ENCODE assay signal across 26 cellular contexts in genomic region chr12:129641916-129642315, GRCh38.
"Had no signal": no experiment of that assay in that cellular context is flagged by ENCODE, and none has a peak within 500 bp of the region (broad histone marks: within the 10 kb centered on the region; RNA-seq: fewer than 3 reads in every experiment).

No MANE protein-coding gene starts in this region.

- ATAC-seq: right lobe of liver; stimulated activated naive B cell treated with anti-CD40 and anti-IgM and Interleukin-4, amounts not matched to agents 10 μg/mL and 1 μg/mL and 100 μg/mL, for 72 hours; WTC11 had no signal

- H3K9me3 ChIP-seq: right lobe of liver, transverse colon, uterus had no signal

- H3K4me1 ChIP-seq: left ventricle myocardium inferior, right lobe of liver, transverse colon, uterus had no signal

- H3K4me1 Mint-ChIP-seq: activated naive CD8-positive, alpha-beta T cell treated with anti-CD3 and anti-CD28 coated beads for 36 hours; immature natural killer cell; stimulated activated naive B cell treated with anti-CD40 and anti-IgM and Interleukin-4, amounts not matched to agents 10 μg/mL and 1 μg/mL and 100 μg/mL, for 72 hours; WTC11 had no signal

- FAIRE-seq: frontal cortex had no signal

- H3K27ac ChIP-seq: cardiac muscle cell, hepatocyte, left ventricle myocardium inferior, right lobe of liver, skin epidermis, transverse colon, uterus had no signal

- H3K27me3 Mint-ChIP-seq: activated T-cell treated with anti-CD3 and anti-CD28 coated beads, Interleukin-2, amount 50 U/mL, for 24 hours; stimulated activated naive B cell treated with anti-CD40 and anti-IgM and Interleukin-4, amounts not matched to agents 10 μg/mL and 1 μg/mL and 100 μg/mL, for 72 hours had no signal

- H3K4me2 ChIP-seq: hepatocyte had no signal

- H3K36me3 Mint-ChIP-seq: activated naive CD8-positive, alpha-beta T cell treated with anti-CD3 and anti-CD28 coated beads for 36 hours; immature natural killer cell; stimulated activated naive B cell treated with anti-CD40 and anti-IgM and Interleukin-4, amounts not matched to agents 10 μg/mL and 1 μg/mL and 100 μg/mL, for 72 hours had no signal

- DNase-seq: activated CD4-positive, alpha-beta T cell treated with anti-CD3 and anti-CD28 coated beads, Interleukin-2, amount 50 U/mL, for 4 hours; activated CD8-positive, alpha-beta memory T cell treated with anti-CD3 and anti-CD28 coated beads for 24 hours; activated CD8-positive, alpha-beta memory T cell treated with anti-CD3 and anti-CD28 coated beads, Interleukin-2, amount 50 U/mL, for 4 hours; activated naive CD4-positive, alpha-beta T cell treated with Interleukin-2 at 50 U/mL for 16 hours; activated naive CD8-positive, alpha-beta T cell treated with anti-CD3 and anti-CD28 coated beads for 36 hours; activated T-cell treated with anti-CD3 and anti-CD28 coated beads, Interleukin-2, amount 50 U/mL, for 24 hours; amniotic stem cell; dermis blood vessel endothelial cell; effector CD8-positive, alpha-beta T cell; glutamatergic neuron; immature natural killer cell; left ventricle myocardium inferior; occipital lobe; right lobe of liver; stimulated activated CD4-positive, alpha-beta T cell treated with anti-CD3 and anti-CD28 coated beads, Interleukin-2, amount 100 ng/mL, for 24 hours; stimulated activated naive B cell treated with anti-CD40 and anti-IgM and Interleukin-4, amounts not matched to agents 10 μg/mL and 1 μg/mL and 100 μg/mL, for 72 hours; T-helper 9 cell; transverse colon; uterus had no signal

- H3K4me3 ChIP-seq: cardiac muscle cell, hepatocyte, left ventricle myocardium inferior, right lobe of liver, skin epidermis, transverse colon, uterus had no signal

- H3K4me3 Mint-ChIP-seq: activated naive CD8-positive, alpha-beta T cell treated with anti-CD3 and anti-CD28 coated beads for 36 hours; activated T-cell treated with anti-CD3 and anti-CD28 coated beads, Interleukin-2, amount 50 U/mL, for 24 hours; immature natural killer cell; nephron; stimulated activated naive B cell treated with anti-CD40 and anti-IgM and Interleukin-4, amounts not matched to agents 10 μg/mL and 1 μg/mL and 100 μg/mL, for 72 hours; WTC11 had no signal

- H3K27me3 ChIP-seq: cardiac muscle cell, hepatocyte, right lobe of liver, transverse colon, uterus had no signal

- H3K36me3 ChIP-seq: cardiac muscle cell, left ventricle myocardium inferior, right lobe of liver, transverse colon, uterus had no signal

- H3K79me2 ChIP-seq: hepatocyte had no signal

- H2AFZ ChIP-seq: hepatocyte had no signal

- H3K27ac Mint-ChIP-seq: activated naive CD8-positive, alpha-beta T cell treated with anti-CD3 and anti-CD28 coated beads for 36 hours; activated T-cell treated with anti-CD3 and anti-CD28 coated beads, Interleukin-2, amount 50 U/mL, for 24 hours; activated T-helper 2 cell treated with anti-CD3 and anti-CD28 coated beads, Interferon-gamma antibody, Interleukin-2, Interleukin-4, amounts not matched to agents 10 μg/mL and 5 μg/mL and 100 μg/mL, durations not matched to agents 14 hours and 24 hours and 36 hours; immature natural killer cell; stimulated activated naive B cell treated with anti-CD40 and anti-IgM and Interleukin-4, amounts not matched to agents 10 μg/mL and 1 μg/mL and 100 μg/mL, for 72 hours; WTC11 had no signal

- H3K9me3 Mint-ChIP-seq: nephron had no signal
